ENCODE assay signal across 8 cellular contexts in genomic region chr5:43120720-43121564, GRCh38. TPM values are rescaled to one million over a fixed set of nuclear protein-coding genes. Genes with fewer than 3 reads are reported as not detected.
DNase-seq lines count a peak whose midpoint lies in the region; ATAC-seq and TF ChIP-seq lines count a peak whose summit lies in the region.

ZNF131 (plus strand) TSS chr5:43120914; CDS start chr5:43122054, 1,140 bp downstream.

- peak within 1 kb of the TSS; percentile 96 for H3K27ac ChIP-seq in C4-2B
- peak within 1 kb of the TSS; percentile 97 to 98 (median 98) for H3K27ac ChIP-seq in right lobe of liver

- H3K36me3 ChIP-seq in right lobe of liver: peaks cover 0 to 10% (median 4%) of the 10 kb centered on the region in 4 donors

- peaks cover 0 to 15% (median 0%) of the 10 kb centered on the region in 4 donors for H3K4me1 ChIP-seq in right lobe of liver

- no peak for TF ChIP-seq CTCF in C4-2B (conservative IDR thresholded peaks at IDR 0.05)
- no peak for TF ChIP-seq CTCF in right lobe of liver (IDR thresholded peaks at IDR 0.05)

- H3K27me3 ChIP-seq in right lobe of liver: no peaks in the 10 kb centered on the region

- no peaks in the 10 kb centered on the region for H3K9me3 ChIP-seq in right lobe of liver

- DNase-seq in NCI-H774 (lab: John Stamatoyannopoulos, UW) (peak; percentile 99), dermis microvascular lymphatic vessel endothelial cell (ENCODE audit: low read depth in 2 of 2) (peak; percentile 94 to 98), right lobe of liver (peak; percentile 98 to 99 (median 98))
- peak; percentile 96 to 97 for DNase-seq in activated CD4-positive, alpha-beta T cell treated with anti-CD3 and anti-CD28 coated beads, Interleukin-2, amount 50 U/mL, for 48 hours
- peak; percentile 96 to 97 for DNase-seq in stimulated activated CD4-positive, alpha-beta T cell treated with anti-CD3 and anti-CD28 coated beads, Interleukin-4, amount 100 ng/mL, for 4 hours

- intact Hi-C loops in right lobe of liver (cut with DNase I): no loop called here

- WGBS in right lobe of liver (ENCODE audit: insufficient coverage, low coverage, low lambda C conversion rate, missing lambda C conversion rate): 0% methylated on average over 27 of the region's 83 CpGs

- ATAC-seq in GM19395 (IDR thresholded peaks at IDR 0.05; ENCODE audit: unreplicated experiment) (peak; percentile 92), HG03565 (IDR thresholded peaks at IDR 0.05; ENCODE audit: unreplicated experiment) (peak; percentile 93), right lobe of liver (peak; percentile 95 to 98 (median 96))

- H3K4me3 ChIP-seq in right lobe of liver: peak within 1 kb of the TSS; percentile 76 to 95 (median 86)

- TF ChIP-seq POLR2A in right lobe of liver (IDR thresholded peaks at IDR 0.05): peak; percentile 56

RNA-seq across cellular contexts. Expression of gene ZNF131, which starts in this region (rescaled TPM):
- total RNA-seq in dermis microvascular lymphatic vessel endothelial cell: 16.9 and 21.2 TPM in 2 replicates
- 10 to 100 TPM in 5 of 6 experiments, 1 to 10 TPM in 1; 9.6 to 16.3 (median 12.1) TPM for total RNA-seq in right lobe of liver

Comparison
In these comparisons a context has a peak if more than half of its experiments do, and no peak if none do; other contexts are left out.
1. Peak in every context shown above with its lines: DNase-seq, ATAC-seq, H3K4me3 ChIP-seq and H3K27ac ChIP-seq.